In the genomic region with DNA sequence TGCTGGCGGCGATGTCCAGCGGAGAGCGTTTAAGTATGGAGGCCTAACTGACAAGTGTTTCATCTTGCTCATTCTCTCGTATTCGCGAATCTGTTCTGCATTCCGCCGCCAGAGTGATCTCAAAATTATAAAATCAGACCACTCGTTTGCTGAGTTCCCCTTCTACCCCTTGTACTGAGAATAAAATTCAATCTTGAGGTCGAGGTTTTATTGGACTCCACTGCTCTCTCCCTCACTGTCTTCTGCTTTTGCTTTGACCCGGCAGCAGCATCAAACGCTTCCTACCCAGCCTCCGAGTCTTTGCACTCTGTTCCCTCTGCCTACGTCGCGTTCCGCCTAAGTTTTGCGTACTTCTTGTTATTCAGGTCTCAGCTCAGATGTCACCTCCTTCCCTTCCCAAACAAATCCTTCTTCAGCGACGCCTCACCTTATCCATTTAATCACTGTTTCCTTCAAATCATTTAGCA, we compare ENCODE assay signal across 1 cellular context.
TF ChIP-seq lines count a peak whose summit lies in the region.

No MANE protein-coding gene starts in this region.

TF ChIP-seq in K562, 482 proteins besides CTCF, POLR2A, EP300 and RAD21 (continued from another document):
- TF ChIP-seq, protein P1, sequence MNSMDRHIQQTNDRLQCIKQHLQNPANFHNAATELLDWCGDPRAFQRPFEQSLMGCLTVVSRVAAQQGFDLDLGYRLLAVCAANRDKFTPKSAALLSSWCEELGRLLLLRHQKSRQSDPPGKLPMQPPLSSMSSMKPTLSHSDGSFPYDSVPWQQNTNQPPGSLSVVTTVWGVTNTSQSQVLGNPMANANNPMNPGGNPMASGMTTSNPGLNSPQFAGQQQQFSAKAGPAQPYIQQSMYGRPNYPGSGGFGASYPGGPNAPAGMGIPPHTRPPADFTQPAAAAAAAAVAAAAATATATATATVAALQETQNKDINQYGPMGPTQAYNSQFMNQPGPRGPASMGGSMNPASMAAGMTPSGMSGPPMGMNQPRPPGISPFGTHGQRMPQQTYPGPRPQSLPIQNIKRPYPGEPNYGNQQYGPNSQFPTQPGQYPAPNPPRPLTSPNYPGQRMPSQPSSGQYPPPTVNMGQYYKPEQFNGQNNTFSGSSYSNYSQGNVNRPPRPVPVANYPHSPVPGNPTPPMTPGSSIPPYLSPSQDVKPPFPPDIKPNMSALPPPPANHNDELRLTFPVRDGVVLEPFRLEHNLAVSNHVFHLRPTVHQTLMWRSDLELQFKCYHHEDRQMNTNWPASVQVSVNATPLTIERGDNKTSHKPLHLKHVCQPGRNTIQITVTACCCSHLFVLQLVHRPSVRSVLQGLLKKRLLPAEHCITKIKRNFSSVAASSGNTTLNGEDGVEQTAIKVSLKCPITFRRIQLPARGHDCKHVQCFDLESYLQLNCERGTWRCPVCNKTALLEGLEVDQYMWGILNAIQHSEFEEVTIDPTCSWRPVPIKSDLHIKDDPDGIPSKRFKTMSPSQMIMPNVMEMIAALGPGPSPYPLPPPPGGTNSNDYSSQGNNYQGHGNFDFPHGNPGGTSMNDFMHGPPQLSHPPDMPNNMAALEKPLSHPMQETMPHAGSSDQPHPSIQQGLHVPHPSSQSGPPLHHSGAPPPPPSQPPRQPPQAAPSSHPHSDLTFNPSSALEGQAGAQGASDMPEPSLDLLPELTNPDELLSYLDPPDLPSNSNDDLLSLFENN (IDR thresholded peaks at IDR 0.05; ENCODE audit: low read depth in 2 of 2, low read length in 2 of 2): no peak
- TF ChIP-seq HDAC2 (IDR thresholded peaks at IDR 0.05) (no peak), BCL6 (CRISPR knock-in tag; IDR thresholded peaks at IDR 0.05) (no peak), ZNF165 (CRISPR knock-in tag; IDR thresholded peaks at IDR 0.05; ENCODE audit: borderline replicate concordance) (no peak), LEF1 (IDR thresholded peaks at IDR 0.05) (0 out of 2 replicates have a peak, but pooled peaks have one; percentile 7), ID3 (CRISPR knock-in tag; IDR thresholded peaks at IDR 0.05) (no peak), ID3 (tag; IDR thresholded peaks at IDR 0.05) (0 out of 2 replicates have a peak, but pooled peaks have one; percentile 22), MBD2 (IDR thresholded peaks at IDR 0.05; ENCODE audit: borderline replicate concordance, low read depth) (no peak), PHF8 (IDR thresholded peaks at IDR 0.05; ENCODE audit: borderline replicate concordance, low read length) (no peak), HIVEP1 (CRISPR knock-in tag; IDR thresholded peaks at IDR 0.05) (no peak), NRF1 (conservative IDR thresholded peaks at IDR 0.05 in 1 of 2, IDR thresholded peaks at IDR 0.05 in 1 of 2) (no peak), CHD1 (IDR thresholded peaks at IDR 0.05; ENCODE audit: low read length) (peak; percentile 79), XRCC3 (IDR thresholded peaks at IDR 0.05) (no peak), GMEB1 (CRISPR knock-in tag; IDR thresholded peaks at IDR 0.05) (no peak), ZFP36 (IDR thresholded peaks at IDR 0.05; ENCODE audit: low read depth, low read length, partially characterized antibody) (no peak), MYNN (IDR thresholded peaks at IDR 0.05) (no peak), MYNN (CRISPR knock-in tag; IDR thresholded peaks at IDR 0.05) (no peak), ARID3A (IDR thresholded peaks at IDR 0.05; ENCODE audit: borderline replicate concordance, low read depth, low read length) (no peak), SRF (CRISPR knock-in tag; IDR thresholded peaks at IDR 0.05) (no peak)
- TF ChIP-seq, protein P2, sequence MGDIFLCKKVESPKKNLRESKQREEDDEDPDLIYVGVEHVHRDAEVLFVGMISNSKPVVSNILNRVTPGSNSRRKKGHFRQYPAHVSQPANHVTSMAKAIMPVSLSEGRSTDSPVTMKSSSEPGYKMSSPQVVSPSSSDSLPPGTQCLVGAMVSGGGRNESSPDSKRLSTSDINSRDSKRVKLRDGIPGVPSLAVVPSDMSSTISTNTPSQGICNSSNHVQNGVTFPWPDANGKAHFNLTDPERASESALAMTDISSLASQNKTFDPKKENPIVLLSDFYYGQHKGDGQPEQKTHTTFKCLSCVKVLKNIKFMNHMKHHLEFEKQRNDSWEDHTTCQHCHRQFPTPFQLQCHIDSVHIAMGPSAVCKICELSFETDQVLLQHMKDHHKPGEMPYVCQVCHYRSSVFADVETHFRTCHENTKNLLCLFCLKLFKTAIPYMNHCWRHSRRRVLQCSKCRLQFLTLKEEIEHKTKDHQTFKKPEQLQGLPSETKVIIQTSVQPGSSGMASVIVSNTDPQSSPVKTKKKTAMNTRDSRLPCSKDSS (IDR thresholded peaks at IDR 0.05; ENCODE audit: low read depth, partially characterized antibody): no peak
